ENCODE assay signal across 9 cellular contexts in the genomic region with DNA sequence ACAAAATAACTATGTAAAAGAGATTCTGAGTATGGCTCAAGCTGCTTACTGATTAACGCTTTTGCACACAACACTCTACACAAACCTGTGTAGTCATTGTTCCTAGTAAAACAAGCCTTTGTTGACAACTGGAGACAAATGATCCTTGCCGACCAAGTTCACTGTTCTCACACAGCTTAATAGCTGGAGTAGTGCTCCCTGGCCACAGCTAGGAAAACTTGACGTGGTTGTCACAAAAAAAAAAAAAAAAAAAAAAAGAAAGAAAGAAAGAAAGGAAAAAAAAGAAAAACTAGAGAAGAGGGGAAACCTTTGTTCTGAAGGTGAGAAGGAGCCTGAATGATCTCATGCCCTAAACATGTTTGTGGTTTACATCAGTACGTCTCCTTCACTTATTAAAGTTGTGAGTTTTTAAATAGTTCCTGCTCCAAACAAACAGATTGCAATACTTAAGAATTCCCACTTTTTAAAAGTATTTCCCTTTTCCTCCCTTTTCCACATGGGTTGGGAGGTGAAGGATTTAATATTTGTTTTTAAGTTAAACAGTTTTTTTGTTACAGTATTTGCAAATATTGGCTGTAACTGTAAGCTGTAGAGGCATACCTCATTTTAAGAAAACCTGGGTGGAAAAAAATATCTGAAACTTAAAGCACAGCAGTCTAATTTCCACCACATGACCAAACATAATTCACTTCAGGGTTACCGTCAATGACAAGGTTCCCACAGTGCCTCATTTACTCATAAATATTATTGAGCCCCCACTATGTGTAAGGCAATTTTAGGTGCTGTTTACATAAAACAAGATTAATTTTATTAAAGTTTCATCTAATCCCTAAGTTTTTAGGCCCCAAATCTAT.
A peak's percentile ranks its signal among the peaks of the same experiment; 100 is the strongest.
DNase-seq lines count a peak whose midpoint lies in the region; ATAC-seq and TF ChIP-seq lines count a peak whose summit lies in the region.
"Had no signal": no experiment of that assay in that cellular context is flagged by ENCODE, and none has a peak within 500 bp of the region (broad histone marks: within the 10 kb centered on the region; RNA-seq: fewer than 3 reads in every experiment).

No MANE protein-coding gene starts in this region.

- TF ChIP-seq EP300 in Ishikawa (IDR thresholded peaks at IDR 0.05; ENCODE audit: borderline replicate concordance): no peak

- in situ Hi-C loops in KBM-7 (cut with MboI; ENCODE audit: low pct_unique_long_range_greater_than_20kb, low sequenced_read_pairs): no loop called here

- CTCF ChIA-PET in Calu3 (lab: Charles Lee): interaction anchor here (0.6 to 1.1 kb wide), 3 partner anchors 8 to 158 kb away, joined by 3 to 6 read pairs (median 3); no protein-coding TSS in a partner anchor

- BruUV-seq in Calu3 (replicated peaks; lab: Mats Ljungman, UMichigan): TSS peak; percentile 41

- peaks cover 27% of the 10 kb centered on the region for H3K4me1 Mint-ChIP-seq in Calu3 (ENCODE audit: low read depth, unreplicated experiment)

- peak overlapping the region; percentile 64 for H3K4me3 Mint-ChIP-seq in Calu3 (ENCODE audit: low read depth, unreplicated experiment)
- H3K4me3 Mint-ChIP-seq: neural crest cell had no signal

- no peak for TF ChIP-seq CTCF in Calu3 (IDR thresholded peaks at IDR 0.05; ENCODE audit: unreplicated experiment)

- H3K36me3 Mint-ChIP-seq in Calu3 (ENCODE audit: insufficient read depth, unreplicated experiment): peaks cover 29% of the 10 kb centered on the region

- H3K9me3 Mint-ChIP-seq in Calu3 (ENCODE audit: low read depth, unreplicated experiment): no peaks in the 10 kb centered on the region

- H3K27me3 Mint-ChIP-seq in Calu3 (ENCODE audit: unreplicated experiment): no peaks in the 10 kb centered on the region

- intact Hi-C loops in Calu3 (cut with micrococcal nuclease; ENCODE audit: unreplicated experiment): loop anchor here (2.0 to 5.0 kb wide), 2 partner anchors 41 to 57 kb away; no protein-coding TSS in a partner anchor

- ATAC-seq in GM18520 (IDR thresholded peaks at IDR 0.05; ENCODE audit: unreplicated experiment) (no peak), GM21381 (IDR thresholded peaks at IDR 0.05; ENCODE audit: unreplicated experiment) (no peak)

- peak; percentile 39 for DNase-seq in Calu3
- DNase-seq in dedifferentiated amniotic fluid mesenchymal stem cell (ENCODE audit: extremely low spot score): peak; percentile 38
- peak; percentile 44 for DNase-seq in mucosa of gallbladder (ENCODE audit: low spot score)
- no peak for DNase-seq in NCI-H1930 (lab: John Stamatoyannopoulos, UW)
- no peak for DNase-seq in KBM-7

- TF ChIP-seq RAD21 in Ishikawa (IDR thresholded peaks at IDR 0.05; ENCODE audit: low read depth): no peak

- peak overlapping the region; percentile 89 for H3K27ac Mint-ChIP-seq in Calu3 (ENCODE audit: unreplicated experiment)

TF ChIP-seq in Ishikawa, 13 proteins besides CTCF, POLR2A, EP300 and RAD21:
- TF ChIP-seq TEAD4 (IDR thresholded peaks at IDR 0.05) (peak; percentile 39), TCF12 (IDR thresholded peaks at IDR 0.05; ENCODE audit: low read depth) (peak; percentile 29; the same call in 1 of the 2 replicates), ZBTB7A (IDR thresholded peaks at IDR 0.05; ENCODE audit: low read depth) (no peak), FOXM1 (IDR thresholded peaks at IDR 0.05; ENCODE audit: borderline replicate concordance, low read depth) (peak; percentile 59; the same call in 1 of the 2 replicates), CEBPB (IDR thresholded peaks at IDR 0.05) (0 out of 2 replicates have a peak, but pooled peaks have one; percentile 13), USF1 (IDR thresholded peaks at IDR 0.05) (peak; percentile 57; the same call in 1 of the 2 replicates)

Comparison
In these comparisons a context has a peak if more than half of its experiments do, and no peak if none do; other contexts are left out.
1. DNase-seq: peak in Calu3 (single experiment), dedifferentiated amniotic fluid mesenchymal stem cell (single experiment) and mucosa of gallbladder (single experiment); none in NCI-H1930 (0 of 2) and KBM-7 (single experiment).